In the genomic region with DNA sequence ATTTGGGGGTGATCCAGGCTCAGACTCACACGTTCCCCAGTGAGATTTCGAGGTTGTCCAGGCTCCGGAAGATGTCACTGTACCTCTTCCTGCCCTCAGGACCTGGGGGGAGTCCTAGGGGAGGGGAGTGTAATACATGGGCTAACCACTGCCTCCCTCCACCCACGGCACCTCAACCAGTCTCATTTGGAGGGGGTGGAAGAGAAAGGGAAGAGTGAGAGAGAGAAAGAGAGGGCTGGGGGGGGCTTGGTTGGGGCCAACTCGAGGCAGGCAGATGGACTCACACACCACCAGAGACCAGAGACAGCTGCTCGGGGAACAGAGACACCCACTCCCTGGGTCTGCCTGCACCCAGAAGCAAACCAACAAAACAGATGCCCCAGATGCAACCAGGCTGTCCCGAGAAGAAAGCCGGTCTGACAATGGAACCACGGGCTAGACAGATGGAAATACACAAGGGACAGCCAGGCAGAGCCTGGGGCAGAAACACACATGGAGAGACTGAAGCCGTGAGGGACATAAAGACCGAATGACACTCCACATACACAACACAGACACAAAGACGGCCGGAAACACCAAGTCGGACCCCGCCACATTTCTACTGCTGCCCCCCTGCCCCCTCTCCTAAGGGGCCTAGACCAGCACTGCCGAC, we compare ENCODE assay signal across 1 cellular context.
TF ChIP-seq lines count a peak whose summit lies in the region.

No MANE protein-coding gene starts in this region.

TF ChIP-seq in HEK293, 187 proteins besides CTCF, POLR2A, EP300 and RAD21 (continued from another document):
- TF ChIP-seq, protein P1, sequence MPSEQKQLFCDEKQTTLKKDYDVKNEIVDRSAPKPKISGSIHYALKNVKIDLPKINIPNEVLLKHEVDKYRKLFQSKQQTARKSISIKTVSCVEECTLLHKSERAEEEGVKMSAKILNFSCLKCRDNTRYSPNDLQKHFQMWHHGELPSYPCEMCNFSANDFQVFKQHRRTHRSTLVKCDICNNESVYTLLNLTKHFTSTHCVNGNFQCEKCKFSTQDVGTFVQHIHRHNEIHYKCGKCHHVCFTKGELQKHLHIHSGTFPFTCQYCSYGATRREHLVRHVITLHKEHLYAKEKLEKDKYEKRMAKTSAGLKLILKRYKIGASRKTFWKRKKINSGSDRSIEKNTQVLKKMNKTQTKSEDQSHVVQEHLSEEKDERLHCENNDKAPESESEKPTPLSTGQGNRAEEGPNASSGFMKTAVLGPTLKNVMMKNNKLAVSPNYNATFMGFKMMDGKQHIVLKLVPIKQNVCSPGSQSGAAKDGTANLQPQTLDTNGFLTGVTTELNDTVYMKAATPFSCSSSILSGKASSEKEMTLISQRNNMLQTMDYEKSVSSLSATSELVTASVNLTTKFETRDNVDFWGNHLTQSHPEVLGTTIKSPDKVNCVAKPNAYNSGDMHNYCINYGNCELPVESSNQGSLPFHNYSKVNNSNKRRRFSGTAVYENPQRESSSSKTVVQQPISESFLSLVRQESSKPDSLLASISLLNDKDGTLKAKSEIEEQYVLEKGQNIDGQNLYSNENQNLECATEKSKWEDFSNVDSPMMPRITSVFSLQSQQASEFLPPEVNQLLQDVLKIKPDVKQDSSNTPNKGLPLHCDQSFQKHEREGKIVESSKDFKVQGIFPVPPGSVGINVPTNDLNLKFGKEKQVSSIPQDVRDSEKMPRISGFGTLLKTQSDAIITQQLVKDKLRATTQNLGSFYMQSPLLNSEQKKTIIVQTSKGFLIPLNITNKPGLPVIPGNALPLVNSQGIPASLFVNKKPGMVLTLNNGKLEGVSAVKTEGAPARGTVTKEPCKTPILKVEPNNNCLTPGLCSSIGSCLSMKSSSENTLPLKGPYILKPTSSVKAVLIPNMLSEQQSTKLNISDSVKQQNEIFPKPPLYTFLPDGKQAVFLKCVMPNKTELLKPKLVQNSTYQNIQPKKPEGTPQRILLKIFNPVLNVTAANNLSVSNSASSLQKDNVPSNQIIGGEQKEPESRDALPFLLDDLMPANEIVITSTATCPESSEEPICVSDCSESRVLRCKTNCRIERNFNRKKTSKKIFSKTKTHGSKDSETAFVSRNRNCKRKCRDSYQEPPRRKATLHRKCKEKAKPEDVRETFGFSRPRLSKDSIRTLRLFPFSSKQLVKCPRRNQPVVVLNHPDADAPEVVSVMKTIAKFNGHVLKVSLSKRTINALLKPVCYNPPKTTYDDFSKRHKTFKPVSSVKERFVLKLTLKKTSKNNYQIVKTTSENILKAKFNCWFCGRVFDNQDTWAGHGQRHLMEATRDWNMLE (tag by site-specific recombination; conservative IDR thresholded peaks at IDR 0.05; ENCODE audit: low read depth), result no peak
- no peak for TF ChIP-seq KLF1 (tag by site-specific recombination; IDR thresholded peaks at IDR 0.05)
- TF ChIP-seq SALL2 (tag by site-specific recombination; IDR thresholded peaks at IDR 0.05; ENCODE audit: borderline replicate concordance), result no peak
- no peak for TF ChIP-seq ZNF404 (tag by site-specific recombination; IDR thresholded peaks at IDR 0.05)
- TF ChIP-seq ZNF747 (tag by site-specific recombination; IDR thresholded peaks at IDR 0.05), result no peak
- TF ChIP-seq, protein P2, sequence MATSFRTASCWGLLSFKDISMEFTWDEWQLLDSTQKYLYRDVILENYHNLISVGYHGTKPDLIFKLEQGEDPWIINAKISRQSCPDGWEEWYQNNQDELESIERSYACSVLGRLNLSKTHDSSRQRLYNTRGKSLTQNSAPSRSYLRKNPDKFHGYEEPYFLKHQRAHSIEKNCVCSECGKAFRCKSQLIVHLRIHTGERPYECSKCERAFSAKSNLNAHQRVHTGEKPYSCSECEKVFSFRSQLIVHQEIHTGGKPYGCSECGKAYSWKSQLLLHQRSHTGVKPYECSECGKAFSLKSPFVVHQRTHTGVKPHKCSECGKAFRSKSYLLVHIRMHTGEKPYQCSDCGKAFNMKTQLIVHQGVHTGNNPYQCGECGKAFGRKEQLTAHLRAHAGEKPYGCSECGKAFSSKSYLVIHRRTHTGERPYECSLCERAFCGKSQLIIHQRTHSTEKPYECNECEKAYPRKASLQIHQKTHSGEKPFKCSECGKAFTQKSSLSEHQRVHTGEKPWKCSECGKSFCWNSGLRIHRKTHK (tag by site-specific recombination; IDR thresholded peaks at IDR 0.05), result no peak
- no peak for TF ChIP-seq KLF10 (tag by site-specific recombination; IDR thresholded peaks at IDR 0.05)
- TF ChIP-seq ZBTB8A (tag by site-specific recombination; IDR thresholded peaks at IDR 0.05), result no peak
- TF ChIP-seq ZFHX2 (tag by site-specific recombination; conservative IDR thresholded peaks at IDR 0.05), result peak; percentile 44; the same call in 1 of the 2 replicates
- TF ChIP-seq ZNF23 (tag by site-specific recombination; IDR thresholded peaks at IDR 0.05; ENCODE audit: borderline replicate concordance), result no peak
- no peak for TF ChIP-seq ZNF433 (tag by site-specific recombination; IDR thresholded peaks at IDR 0.05; ENCODE audit: low read depth)
- no peak for TF ChIP-seq ZNF549 (tag by site-specific recombination; IDR thresholded peaks at IDR 0.05)
- TF ChIP-seq ZBTB21 (tag by site-specific recombination; IDR thresholded peaks at IDR 0.05), result no peak
- TF ChIP-seq, protein P3, sequence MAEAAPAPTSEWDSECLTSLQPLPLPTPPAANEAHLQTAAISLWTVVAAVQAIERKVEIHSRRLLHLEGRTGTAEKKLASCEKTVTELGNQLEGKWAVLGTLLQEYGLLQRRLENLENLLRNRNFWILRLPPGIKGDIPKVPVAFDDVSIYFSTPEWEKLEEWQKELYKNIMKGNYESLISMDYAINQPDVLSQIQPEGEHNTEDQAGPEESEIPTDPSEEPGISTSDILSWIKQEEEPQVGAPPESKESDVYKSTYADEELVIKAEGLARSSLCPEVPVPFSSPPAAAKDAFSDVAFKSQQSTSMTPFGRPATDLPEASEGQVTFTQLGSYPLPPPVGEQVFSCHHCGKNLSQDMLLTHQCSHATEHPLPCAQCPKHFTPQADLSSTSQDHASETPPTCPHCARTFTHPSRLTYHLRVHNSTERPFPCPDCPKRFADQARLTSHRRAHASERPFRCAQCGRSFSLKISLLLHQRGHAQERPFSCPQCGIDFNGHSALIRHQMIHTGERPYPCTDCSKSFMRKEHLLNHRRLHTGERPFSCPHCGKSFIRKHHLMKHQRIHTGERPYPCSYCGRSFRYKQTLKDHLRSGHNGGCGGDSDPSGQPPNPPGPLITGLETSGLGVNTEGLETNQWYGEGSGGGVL (tag by site-specific recombination; IDR thresholded peaks at IDR 0.05), result peak; percentile 76
- no peak for TF ChIP-seq ZNF366 (tag by site-specific recombination; conservative IDR thresholded peaks at IDR 0.05)
- no peak for TF ChIP-seq MEIS1 (CRISPR knock-in tag; IDR thresholded peaks at IDR 0.05; ENCODE audit: borderline replicate concordance)
